ENCODE assay signal across 1 cellular context in genomic region chr3:138938056-138938876, GRCh38.
TF ChIP-seq lines count a peak whose summit lies in the region.

No MANE protein-coding gene starts in this region.

TF ChIP-seq in H1, 55 proteins besides CTCF, POLR2A, EP300 and RAD21 (continued from another document):
- TF ChIP-seq CBX5 (IDR thresholded peaks at IDR 0.05; ENCODE audit: low read depth, low read length) = no peak
- no peak for TF ChIP-seq KDM1A (IDR thresholded peaks at IDR 0.05; ENCODE audit: borderline replicate concordance, low read length)
- no peak for TF ChIP-seq SP1 (IDR thresholded peaks at IDR 0.05; ENCODE audit: low read depth, low read length)
- TF ChIP-seq CBX8 (IDR thresholded peaks at IDR 0.05; ENCODE audit: borderline replicate concordance, low read depth, low read length) = no peak
- TF ChIP-seq TAF1 (IDR thresholded peaks at IDR 0.05; ENCODE audit: low read depth, low read length) = no peak
- TF ChIP-seq RFX5 (IDR thresholded peaks at IDR 0.05; ENCODE audit: borderline replicate concordance, low read depth, low read length) = no peak
- peak; percentile 77 for TF ChIP-seq EZH2 (IDR thresholded peaks at IDR 0.05; ENCODE audit: low read depth, low read length, severe bottlenecking)
- no peak for TF ChIP-seq SIX5 (IDR thresholded peaks at IDR 0.05; ENCODE audit: low read depth, low read length)
- TF ChIP-seq SIN3A (conservative IDR thresholded peaks at IDR 0.05 in 1 of 2, IDR thresholded peaks at IDR 0.05 in 1 of 2; ENCODE audit: low read depth in 1 of 2, low read length in 2 of 2) = no peak
- no peak for TF ChIP-seq JUND (IDR thresholded peaks at IDR 0.05; ENCODE audit: low read length)
- TF ChIP-seq KDM5A (IDR thresholded peaks at IDR 0.05; ENCODE audit: low read length) = no peak
- TF ChIP-seq HDAC6 (IDR thresholded peaks at IDR 0.05; ENCODE audit: low read depth, low read length) = no peak
- TF ChIP-seq RNF2 (IDR thresholded peaks at IDR 0.05; ENCODE audit: borderline replicate concordance, low read depth, low read length, missing control alignments, poor library complexity, severe bottlenecking) = peak; percentile 79
- TF ChIP-seq TEAD4 (IDR thresholded peaks at IDR 0.05; ENCODE audit: low read depth, low read length) = no peak
- TF ChIP-seq, protein P1, sequence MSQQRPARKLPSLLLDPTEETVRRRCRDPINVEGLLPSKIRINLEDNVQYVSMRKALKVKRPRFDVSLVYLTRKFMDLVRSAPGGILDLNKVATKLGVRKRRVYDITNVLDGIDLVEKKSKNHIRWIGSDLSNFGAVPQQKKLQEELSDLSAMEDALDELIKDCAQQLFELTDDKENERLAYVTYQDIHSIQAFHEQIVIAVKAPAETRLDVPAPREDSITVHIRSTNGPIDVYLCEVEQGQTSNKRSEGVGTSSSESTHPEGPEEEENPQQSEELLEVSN (IDR thresholded peaks at IDR 0.05) = peak; percentile 95
- no peak for TF ChIP-seq SP4 (IDR thresholded peaks at IDR 0.05; ENCODE audit: low read length)
- no peak for TF ChIP-seq SAP30 (IDR thresholded peaks at IDR 0.05; ENCODE audit: insufficient read depth, insufficient replicate concordance, low read length)
- no peak for TF ChIP-seq EGR1 (IDR thresholded peaks at IDR 0.05; ENCODE audit: borderline replicate concordance, low read depth, low read length)
- peak; percentile 85 for TF ChIP-seq KDM4A (IDR thresholded peaks at IDR 0.05; ENCODE audit: low read depth, low read length, severe bottlenecking)
- TF ChIP-seq BRCA1 (IDR thresholded peaks at IDR 0.05; ENCODE audit: low read depth, low read length) = no peak
- TF ChIP-seq SIRT6 (IDR thresholded peaks at IDR 0.05; ENCODE audit: low read length) = no peak
- TF ChIP-seq YY1 (IDR thresholded peaks at IDR 0.05; ENCODE audit: low read depth, low read length) = no peak
